Comparison of ENCODE assay signal across 27 cellular contexts in the genomic region with DNA sequence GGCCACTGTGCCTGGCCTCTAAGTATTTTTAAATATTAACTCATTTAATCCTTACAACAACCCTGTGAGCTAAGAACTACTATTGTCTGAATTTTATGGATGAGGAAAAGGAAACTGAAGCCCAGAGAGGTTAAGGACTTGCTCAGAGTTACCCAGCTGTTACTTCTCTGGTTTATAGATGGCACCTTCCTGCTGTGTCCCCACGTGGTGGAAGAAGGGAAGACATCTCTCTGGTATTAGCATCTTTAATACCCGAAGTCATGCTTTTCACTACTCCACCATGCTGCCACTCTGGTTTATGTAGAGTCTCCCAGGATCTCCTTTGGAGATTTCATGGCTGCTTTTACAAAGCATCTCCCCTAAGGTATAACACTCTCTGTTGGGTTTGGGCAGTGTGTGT.
A peak's percentile ranks its signal among the peaks of the same experiment; 100 is the strongest.
DNase-seq lines count a peak whose midpoint lies in the region; ATAC-seq and TF ChIP-seq lines count a peak whose summit lies in the region.
"Had no signal": no experiment of that assay in that cellular context is flagged by ENCODE, and none has a peak within 500 bp of the region (broad histone marks: within the 10 kb centered on the region; RNA-seq: fewer than 3 reads in every experiment).

No MANE protein-coding gene starts in this region.

- H3K36me3 Mint-ChIP-seq in MCF 10A (ENCODE audit: insufficient read depth, unreplicated experiment) (no peaks in the 10 kb centered on the region), chondrocyte (ENCODE audit: low read depth) (peaks cover 3% of the 10 kb centered on the region)
- peaks cover 2% of the 10 kb centered on the region for H3K36me3 Mint-ChIP-seq in central memory CD8-positive, alpha-beta T cell (ENCODE audit: insufficient read depth)
- H3K36me3 Mint-ChIP-seq: activated CD4-positive, alpha-beta memory T cell treated with anti-CD3 and anti-CD28 coated beads for 36 hours; CD8-positive, alpha-beta T cell; type B pancreatic cell had no signal

- no peaks in the 10 kb centered on the region for H4K20me1 ChIP-seq in mammary epithelial cell (ENCODE audit: insufficient read depth, low read length)

- CTCF ChIA-PET in mammary epithelial cell (lab: Charles Lee; ENCODE audit: low non-redundant PET) (no interaction called here), MCF 10A (lab: Yijun Ruan, JAX) (no interaction called here)

- H3K23ac ChIP-seq in mesendoderm (ENCODE audit: low read length), result no peak overlapping the region

- H4K8ac ChIP-seq in mesendoderm (ENCODE audit: low read depth, low read length), result no peak overlapping the region

- ATAC-seq in central memory CD8-positive, alpha-beta T cell (replicated peaks; ENCODE audit: extremely low read depth, poor library complexity, severe bottlenecking), result peak; percentile 40
- ATAC-seq in left cardiac atrium (no peak), GM21360 (IDR thresholded peaks at IDR 0.05; ENCODE audit: unreplicated experiment) (no peak)
- ATAC-seq: CD8-positive, alpha-beta T cell; heart left ventricle; mucosa of descending colon had no signal

- H3K9me3 Mint-ChIP-seq in MCF 10A (ENCODE audit: unreplicated experiment) (no peaks in the 10 kb centered on the region), chondrocyte (ENCODE audit: low read depth) (peaks cover 4% of the 10 kb centered on the region)
- H3K9me3 Mint-ChIP-seq in central memory CD8-positive, alpha-beta T cell, result no peaks in the 10 kb centered on the region
- H3K9me3 Mint-ChIP-seq: activated CD4-positive, alpha-beta memory T cell treated with anti-CD3 and anti-CD28 coated beads for 36 hours; dendritic cell treated with granulocyte-macrophage colony-stimulating factor and Interleukin-4, amounts not matched to agents 40 ng/mL and 50 ng/mL, for 4 days had no signal

- no peaks in the 10 kb centered on the region for H3K79me2 ChIP-seq in mammary epithelial cell (ENCODE audit: insufficient read depth, low read length)
- no peaks in the 10 kb centered on the region for H3K79me2 ChIP-seq in mesendoderm (ENCODE audit: control insufficient read depth, insufficient read depth, low read length)

- in situ Hi-C loops in mammary epithelial cell (cut with MboI; ENCODE audit: low sequenced_read_pairs in 2 of 2), result no loop called here

- H3K4me2 ChIP-seq in mammary epithelial cell (ENCODE audit: insufficient read depth, low read depth, low read length) (no peak overlapping the region), mesendoderm (ENCODE audit: low read length) (no peak overlapping the region)

- POLR2A ChIA-PET in MCF 10A (lab: Yijun Ruan, JAX), result no interaction called here

- no peaks in the 10 kb centered on the region for H3K79me1 ChIP-seq in mesendoderm (ENCODE audit: low read length)

- H2BK5ac ChIP-seq in mesendoderm (ENCODE audit: low read length), result no peak overlapping the region

- no peak overlapping the region for H3K56ac ChIP-seq in mesendoderm (ENCODE audit: low read length)

- H3K27ac Mint-ChIP-seq in MCF 10A (ENCODE audit: low read depth, unreplicated experiment), result no peak overlapping the region
- no peak overlapping the region for H3K27ac Mint-ChIP-seq in central memory CD8-positive, alpha-beta T cell (ENCODE audit: low read depth)
- no peak overlapping the region for H3K27ac Mint-ChIP-seq in chondrocyte (ENCODE audit: unreplicated experiment)
- H3K27ac Mint-ChIP-seq: activated CD4-positive, alpha-beta memory T cell treated with anti-CD3 and anti-CD28 coated beads for 36 hours; CD8-positive, alpha-beta T cell; dendritic cell treated with granulocyte-macrophage colony-stimulating factor and Interleukin-4, amounts not matched to agents 40 ng/mL and 50 ng/mL, for 4 days; progenitor cell of endocrine pancreas; type B pancreatic cell had no signal

- H3K9me3 ChIP-seq in mammary epithelial cell (replicated peaks; ENCODE audit: insufficient read depth, low read length), result no peaks in the 10 kb centered on the region
- H3K9me3 ChIP-seq: adrenal gland, left ventricle myocardium inferior, mucosa of descending colon had no signal

- H3K4me1 Mint-ChIP-seq in MCF 10A (ENCODE audit: insufficient read depth, unreplicated experiment), result peaks cover 9% of the 10 kb centered on the region
- peaks cover 8% of the 10 kb centered on the region for H3K4me1 Mint-ChIP-seq in central memory CD8-positive, alpha-beta T cell
- H3K4me1 Mint-ChIP-seq in chondrocyte (ENCODE audit: low read depth), result peaks cover 22% of the 10 kb centered on the region

- no peak for DNase-seq in mammary epithelial cell
- DNase-seq in MCF 10A (ENCODE audit: unreplicated experiment), result no peak
- peak; percentile 18 for DNase-seq in Jurkat, Clone E6-1 (ENCODE audit: low read depth, low spot score)
- no peak for DNase-seq in central memory CD8-positive, alpha-beta T cell (ENCODE audit: low spot score in 2 of 2)
- no peak for DNase-seq in left cardiac atrium
- no peak for DNase-seq in chondrocyte (ENCODE audit: low spot score)
- DNase-seq in mesendoderm, result no peak
- DNase-seq: activated CD4-positive, alpha-beta memory T cell treated with anti-CD3 and anti-CD28 coated beads for 36 hours; activated CD4-positive, CD25-positive, alpha-beta regulatory T cell; activated naive CD4-positive, alpha-beta T cell; activated T-cell treated with anti-CD3 and anti-CD28 coated beads for 4 hours; adrenal gland; CD8-positive, alpha-beta T cell; heart left ventricle; left ventricle myocardium inferior; mucosa of descending colon; NCI-H1694; NCI-H2171 treated with DMSO at 0.1 percent for 48 hours; NCI-H524 treated with DMSO at 0.1 percent for 48 hours; Right ventricle myocardium superior; stimulated activated CD8-positive, alpha-beta memory T cell treated with anti-CD3 and anti-CD28 coated beads, Interleukin-4, amount 100 ng/mL, for 48 hours; SW 1271 had no signal

- H3K36me3 ChIP-seq in mammary epithelial cell (ENCODE audit: insufficient read depth, low read length) (no peaks in the 10 kb centered on the region), mesendoderm (ENCODE audit: control insufficient read depth, insufficient read depth, low read length) (no peaks in the 10 kb centered on the region)
- H3K36me3 ChIP-seq: adrenal gland, heart left ventricle, left ventricle myocardium inferior had no signal

- no peaks in the 10 kb centered on the region for H3K27me3 ChIP-seq in mammary epithelial cell (ENCODE audit: insufficient read depth, low read length)
- no peaks in the 10 kb centered on the region for H3K27me3 ChIP-seq in mesendoderm (ENCODE audit: insufficient read depth, low read length, poor library complexity)
- H3K27me3 ChIP-seq: adrenal gland, heart left ventricle had no signal

- 56% methylated on average over 2 of the region's 2 CpGs for WGBS in mammary epithelial cell (ENCODE audit: low coverage, missing lambda C conversion rate)
- no CpG with 5 or more reads among the region's 2 CpGs for WGBS in mesendoderm (ENCODE audit: extremely low coverage, insufficient coverage, low lambda C conversion rate)

- intact Hi-C loops in mammary epithelial cell (cut with micrococcal nuclease), result no loop called here
- intact Hi-C loops in MCF 10A (cut with micrococcal nuclease), result no loop called here
- intact Hi-C loops in left cardiac atrium (cut with DNase I), result no loop called here

- no peak overlapping the region for H4K5ac ChIP-seq in mesendoderm (ENCODE audit: low read length)

- H2AK5ac ChIP-seq in mesendoderm (ENCODE audit: low read length), result no peak overlapping the region

- BruUV-seq in mammary epithelial cell (replicated peaks; lab: Mats Ljungman, UMichigan), result no TSS peak
- BruUV-seq in MCF 10A (replicated peaks; lab: Mats Ljungman, UMichigan), result no TSS peak

- H3K4me3 Mint-ChIP-seq in MCF 10A (ENCODE audit: unreplicated experiment) (no peak overlapping the region), chondrocyte (ENCODE audit: unreplicated experiment) (no peak overlapping the region)
- H3K4me3 Mint-ChIP-seq in central memory CD8-positive, alpha-beta T cell, result no peak overlapping the region
- H3K4me3 Mint-ChIP-seq: activated CD4-positive, alpha-beta memory T cell treated with anti-CD3 and anti-CD28 coated beads for 36 hours; CD8-positive, alpha-beta T cell; dendritic cell treated with granulocyte-macrophage colony-stimulating factor and Interleukin-4, amounts not matched to agents 40 ng/mL and 50 ng/mL, for 4 days; type B pancreatic cell had no signal

- no peak overlapping the region for H2BK120ac ChIP-seq in mesendoderm (ENCODE audit: low read depth, low read length)

- H3K4me3 ChIP-seq in mammary epithelial cell (replicated peaks in 1 of 3; ENCODE audit: insufficient read depth in 1 of 3, low read depth in 2 of 3, low read length in 3 of 3) (no peak overlapping the region), mesendoderm (ENCODE audit: low read length) (no peak overlapping the region)
- H3K4me3 ChIP-seq in Jurkat, Clone E6-1 (ENCODE audit: low read length), result no peak overlapping the region
- H3K4me3 ChIP-seq: adrenal gland, heart left ventricle, left ventricle myocardium inferior, mucosa of descending colon had no signal

- TF ChIP-seq CTCF in mammary epithelial cell (conservative IDR thresholded peaks at IDR 0.05 in 1 of 2, IDR thresholded peaks at IDR 0.05 in 1 of 2; ENCODE audit: extremely low read depth in 1 of 2, insufficient read depth in 1 of 2, low read depth in 1 of 2, low read length in 2 of 2), result peak; percentile 17 to 27
- TF ChIP-seq CTCF in MCF 10A (IDR thresholded peaks at IDR 0.05; ENCODE audit: unreplicated experiment), result no peak
- no peak for TF ChIP-seq CTCF in chondrocyte (IDR thresholded peaks at IDR 0.05)

- no peak overlapping the region for H2AFZ ChIP-seq in mammary epithelial cell (ENCODE audit: low read depth, low read length)

- H3K9ac ChIP-seq in mammary epithelial cell (ENCODE audit: insufficient read depth, low read length) (no peak overlapping the region), mesendoderm (ENCODE audit: low read length) (no peak overlapping the region)

- no peak overlapping the region for H3K18ac ChIP-seq in mesendoderm (ENCODE audit: low read length)

- no peak overlapping the region for H3K4ac ChIP-seq in mesendoderm (ENCODE audit: low read depth, low read length)

- H3K4me1 ChIP-seq in mammary epithelial cell (ENCODE audit: insufficient read depth, low read length) (no peaks in the 10 kb centered on the region), mesendoderm (ENCODE audit: control insufficient read depth, low read depth, low read length) (no peaks in the 10 kb centered on the region)

- H2BK15ac ChIP-seq in mesendoderm (replicated peaks; ENCODE audit: low read depth), result no peak overlapping the region

- no peaks in the 10 kb centered on the region for H3K27me3 Mint-ChIP-seq in MCF 10A (ENCODE audit: insufficient read depth, unreplicated experiment)
- no peaks in the 10 kb centered on the region for H3K27me3 Mint-ChIP-seq in central memory CD8-positive, alpha-beta T cell
- peaks cover 2% of the 10 kb centered on the region for H3K27me3 Mint-ChIP-seq in chondrocyte (ENCODE audit: low read depth)
- H3K27me3 Mint-ChIP-seq: activated CD4-positive, alpha-beta memory T cell treated with anti-CD3 and anti-CD28 coated beads for 36 hours; progenitor cell of endocrine pancreas; type B pancreatic cell had no signal

- H3K27ac ChIP-seq in mammary epithelial cell (ENCODE audit: insufficient read depth, low read depth, low read length), result no peak overlapping the region
- no peak overlapping the region for H3K27ac ChIP-seq in mesendoderm (ENCODE audit: low read depth, low read length)
- H3K27ac ChIP-seq: adrenal gland, heart left ventricle, HL-60, left ventricle myocardium inferior had no signal

- dilution Hi-C loops in mammary epithelial cell (cut with HindIII; ENCODE audit: low sequenced_read_pairs), result no loop called here

Comparison
In these comparisons a context has a peak if more than half of its experiments do, and no peak if none do; other contexts are left out.
1. CTCF ChIP-seq: peak in mammary epithelial cell (2 of 2); none in MCF 10A (single experiment) and chondrocyte (single experiment).